ENCODE assay signal across 24 cellular contexts in the genomic region with DNA sequence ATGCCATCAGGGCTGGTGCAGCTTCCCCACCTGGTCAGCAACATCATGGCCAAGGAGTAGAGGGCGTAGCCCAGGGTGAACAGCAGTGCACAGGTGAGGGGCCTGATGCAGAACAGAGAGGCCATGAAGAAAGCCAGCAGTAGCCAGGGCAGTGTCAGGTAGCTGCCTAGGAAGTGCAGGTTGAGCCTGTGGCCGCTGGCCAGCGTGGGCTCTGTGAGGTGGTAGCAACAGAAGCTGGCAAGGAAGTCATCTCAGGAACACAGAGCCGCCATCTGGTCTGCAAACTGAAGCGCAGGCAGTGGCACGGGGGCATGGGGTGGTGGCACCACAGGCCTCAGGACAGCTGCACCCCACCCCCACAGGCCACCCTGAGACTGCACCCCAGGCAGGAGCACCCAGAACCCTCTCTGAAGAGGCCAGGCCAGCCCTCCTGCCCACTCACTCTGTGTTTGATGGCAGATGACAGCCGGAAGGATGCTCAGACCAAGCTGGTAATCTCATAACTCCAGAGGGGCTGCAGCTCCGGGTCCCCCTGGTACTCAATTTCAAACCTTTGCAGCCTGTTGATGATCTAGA.
"Had no signal": no experiment of that assay in that cellular context is flagged by ENCODE, and none has a peak within 500 bp of the region (broad histone marks: within the 10 kb centered on the region; RNA-seq: fewer than 3 reads in every experiment).

No MANE protein-coding gene starts in this region.

- H3K27me3 ChIP-seq: gastrocnemius medialis, neutrophil, pancreas, right atrium auricular region, vagina had no signal

- H3K36me3 ChIP-seq: esophagus squamous epithelium, gastrocnemius medialis, left ventricle myocardium inferior, neutrophil, pancreas, right atrium auricular region, thoracic aorta, vagina had no signal

- H3K4me3 ChIP-seq: coronary artery, esophagus squamous epithelium, gastrocnemius medialis, left ventricle myocardium inferior, pancreas, psoas muscle, right atrium auricular region, thoracic aorta, vagina had no signal

- H3K4me1 ChIP-seq: gastrocnemius medialis, left ventricle myocardium inferior, pancreas, psoas muscle, right atrium auricular region had no signal

- H3K27ac ChIP-seq: coronary artery, esophagus squamous epithelium, gastrocnemius medialis, left ventricle myocardium inferior, neutrophil, pancreas, psoas muscle, right atrium auricular region, thoracic aorta, vagina had no signal

- DNase-seq: activated CD4-positive, alpha-beta T cell treated with anti-CD3 and anti-CD28 coated beads, Interleukin-2, amount 50 U/mL, for 4 hours; activated CD8-positive, alpha-beta memory T cell treated with anti-CD3 and anti-CD28 coated beads for 24 hours; activated CD8-positive, alpha-beta memory T cell treated with anti-CD3 and anti-CD28 coated beads, Interleukin-2, amount 50 U/mL, for 4 hours; activated naive CD4-positive, alpha-beta T cell; activated naive CD8-positive, alpha-beta T cell treated with anti-CD3 and anti-CD28 coated beads for 36 hours; activated T-cell treated with anti-CD3 and anti-CD28 coated beads, Interleukin-2, amount 50 U/mL, for 24 hours; endodermal cell; esophagus squamous epithelium; gastrocnemius medialis; hippocampal formation; left ventricle myocardium inferior; midbrain; natural killer cell; pancreas; stimulated activated CD4-positive, alpha-beta T cell treated with anti-CD3 and anti-CD28 coated beads, Interleukin-4, amount 100 ng/mL, for 24 hours; stimulated activated naive CD4-positive, alpha-beta T cell treated with Interleukin-2 at 50 U/mL for 16 hours had no signal

- H3K9me3 ChIP-seq: esophagus squamous epithelium, gastrocnemius medialis, left ventricle myocardium inferior, neutrophil, pancreas, psoas muscle, right atrium auricular region, thoracic aorta, vagina had no signal

- ATAC-seq: activated T-helper 17 cell treated with anti-CD3 and anti-CD28 coated beads, Interleukin-2, amount 50 U/mL, for 72 hours; gastrocnemius medialis; natural killer cell; pancreas; psoas muscle; WTC11 had no signal
